In genomic region chr17:50508573-50509460, GRCh38 we compare ENCODE assay signal across 1 cellular context.
TF ChIP-seq lines count a peak whose summit lies in the region.

No MANE protein-coding gene starts in this region.

TF ChIP-seq in SK-N-SH treated with all-trans-retinoic acid at 6 μM for 48 hours, 23 proteins besides CTCF, POLR2A, EP300 and RAD21 (continued from another document):
- no peak for TF ChIP-seq TSHZ2 (CRISPR knock-in tag; IDR thresholded peaks at IDR 0.05)
TF ChIP-seq in SK-N-SH treated with all-trans-retinoic acid at 6 μM for 48 hours: peak in this region for 1.
